28 cellular contexts compared by ENCODE assay signal in the genomic region with DNA sequence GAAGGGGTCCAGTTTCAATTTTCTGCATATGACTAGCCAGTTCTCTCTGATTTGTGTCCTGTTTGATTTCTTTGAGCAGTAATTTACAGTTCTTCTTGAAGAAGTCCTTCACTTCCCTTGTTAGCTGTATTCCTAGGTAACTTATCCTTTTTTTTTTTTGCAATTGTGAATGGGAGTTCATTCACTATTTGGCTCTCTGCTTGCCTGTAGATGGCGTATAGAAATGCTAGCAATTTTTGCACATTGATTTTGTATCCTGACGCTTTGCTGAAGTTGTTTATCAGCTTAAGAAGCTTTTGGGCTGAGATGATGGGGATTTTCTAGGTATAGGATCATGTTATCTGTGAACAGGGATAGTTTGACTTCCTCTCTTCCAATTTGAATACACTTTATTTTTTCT.
DNase-seq lines count a peak whose midpoint lies in the region; ATAC-seq and TF ChIP-seq lines count a peak whose summit lies in the region.
"Had no signal": no experiment of that assay in that cellular context is flagged by ENCODE, and none has a peak within 500 bp of the region (broad histone marks: within the 10 kb centered on the region; RNA-seq: fewer than 3 reads in every experiment).

No MANE protein-coding gene starts in this region.

- peaks cover 10% of the 10 kb centered on the region for H3K27me3 ChIP-seq in BJ (ENCODE audit: control insufficient read depth, insufficient read depth, low read length)
- H3K27me3 ChIP-seq in left lung: no peaks in the 10 kb centered on the region
- H3K27me3 ChIP-seq: ascending aorta, neural progenitor cell, vagina had no signal

- DNase-seq in BJ (ENCODE audit: low read depth) (no peak), LNCaP clone FGC (ENCODE audit: low read depth) (no peak), choroid plexus epithelial cell (ENCODE audit: low read depth) (peak; percentile 52), iris pigment epithelial cell (ENCODE audit: low read depth) (peak; percentile 21), left lung (no peak), GM10266 (ENCODE audit: extremely low spot score) (no peak)
- no peak for DNase-seq in effector CD4-positive, alpha-beta T cell
- DNase-seq: activated CD4-positive, alpha-beta T cell treated with anti-CD3 and anti-CD28 coated beads for 48 hours; activated CD8-positive, alpha-beta memory T cell treated with anti-CD3 and anti-CD28 coated beads, Interleukin-2, amount 10 ng/mL, durations not matched to agents 7 days and 5 days; DMS79; endodermal cell; foreskin melanocyte; hippocampal formation; KG1; lower lobe of right lung; NCI-H1694 treated with DMSO at 0.1 percent for 48 hours; NCI-H69; psoas muscle; SHP77 treated with DMSO at 0.1 percent for 48 hours; stimulated activated CD4-positive, alpha-beta T cell treated with anti-CD3 and anti-CD28 coated beads, Interleukin-2, amount 100 ng/mL, for 48 hours; stimulated activated naive CD4-positive, alpha-beta T cell had no signal

- H3K4me3 ChIP-seq in BJ (ENCODE audit: low read depth, low read length) (no peak overlapping the region), LNCaP clone FGC (ENCODE audit: low read depth, low read length) (no peak overlapping the region), choroid plexus epithelial cell (ENCODE audit: low read depth, low read length) (no peak overlapping the region), left lung (no peak overlapping the region)
- H3K4me3 ChIP-seq: ascending aorta, lower lobe of right lung, neural progenitor cell, psoas muscle, skin epidermis, thoracic aorta, vagina had no signal

- H3K9me3 ChIP-seq in left lung: no peaks in the 10 kb centered on the region
- H3K9me3 ChIP-seq: ascending aorta, lower lobe of right lung, psoas muscle, thoracic aorta, vagina had no signal

- H3K36me3 ChIP-seq in BJ (ENCODE audit: control insufficient read depth, insufficient read depth, low read length) (no peaks in the 10 kb centered on the region), left lung (no peaks in the 10 kb centered on the region)
- H3K36me3 ChIP-seq: ascending aorta, lower lobe of right lung, neural progenitor cell, thoracic aorta, vagina had no signal

- no peaks in the 10 kb centered on the region for H3K4me1 ChIP-seq in left lung
- H3K4me1 ChIP-seq: ascending aorta, lower lobe of right lung, neural progenitor cell, psoas muscle, vagina had no signal

- TF ChIP-seq CTCF in BJ (IDR thresholded peaks at IDR 0.05; ENCODE audit: insufficient read depth, low read depth, low read length) (peak; percentile 28; the same call in 1 of the 2 replicates), LNCaP clone FGC (IDR thresholded peaks at IDR 0.05; ENCODE audit: control insufficient read depth, extremely low read depth, insufficient read depth) (0 out of 2 replicates have a peak, but pooled peaks have one; percentile 20), choroid plexus epithelial cell (conservative IDR thresholded peaks at IDR 0.05; ENCODE audit: low read depth, low read length) (peak; percentile 54), left lung (IDR thresholded peaks at IDR 0.05) (no peak), GM10266 (IDR thresholded peaks at IDR 0.05; ENCODE audit: control insufficient read depth, insufficient read depth, low read depth, missing control alignments) (no peak)

- intact Hi-C loops in left lung (cut with DNase I): no loop called here

- ATAC-seq in left lung: no peak
- ATAC-seq: activated CD8-positive, alpha-beta memory T cell treated with anti-CD3 and anti-CD28 coated beads, Interleukin-2, amount 10 ng/mL, durations not matched to agents 7 days and 5 days; activated naive CD4-positive, alpha-beta T cell treated with anti-CD3 and anti-CD28 coated beads, Interleukin-2, amount 50 U/mL, for 72 hours; activated T-helper 17 cell treated with anti-CD3 and anti-CD28 coated beads, Interleukin-2, amount 50 U/mL, for 72 hours; lower lobe of right lung; psoas muscle had no signal

- H3K27ac ChIP-seq in left lung: no peak overlapping the region
- H3K27ac ChIP-seq: ascending aorta, lower lobe of right lung, neural progenitor cell, psoas muscle, skin epidermis, thoracic aorta, vagina had no signal

- POLR2A ChIA-PET in BJ (lab: Charles Lee): interaction anchor here (0.6 kb wide), 1 partner anchor 146 kb away, joined by 5 read pairs; no protein-coding TSS in a partner anchor

- CTCF ChIA-PET in BJ (lab: Yijun Ruan, JAX): interaction anchor here (0.6 to 1.3 kb wide), 3 partner anchors 12 to 152 kb away, joined by 3 to 4 read pairs (median 4); no protein-coding TSS in a partner anchor

Comparison
In these comparisons a context has a peak if more than half of its experiments do, and no peak if none do; other contexts are left out.
1. DNase-seq: peak in choroid plexus epithelial cell (single experiment) and iris pigment epithelial cell (single experiment); none in BJ (single experiment), LNCaP clone FGC (single experiment), effector CD4-positive, alpha-beta T cell (single experiment), left lung (0 of 2) and GM10266 (single experiment).
2. CTCF ChIP-seq: peak in BJ (single experiment), LNCaP clone FGC (single experiment) and choroid plexus epithelial cell (single experiment); none in left lung (0 of 2) and GM10266 (single experiment).